In the genomic region with DNA sequence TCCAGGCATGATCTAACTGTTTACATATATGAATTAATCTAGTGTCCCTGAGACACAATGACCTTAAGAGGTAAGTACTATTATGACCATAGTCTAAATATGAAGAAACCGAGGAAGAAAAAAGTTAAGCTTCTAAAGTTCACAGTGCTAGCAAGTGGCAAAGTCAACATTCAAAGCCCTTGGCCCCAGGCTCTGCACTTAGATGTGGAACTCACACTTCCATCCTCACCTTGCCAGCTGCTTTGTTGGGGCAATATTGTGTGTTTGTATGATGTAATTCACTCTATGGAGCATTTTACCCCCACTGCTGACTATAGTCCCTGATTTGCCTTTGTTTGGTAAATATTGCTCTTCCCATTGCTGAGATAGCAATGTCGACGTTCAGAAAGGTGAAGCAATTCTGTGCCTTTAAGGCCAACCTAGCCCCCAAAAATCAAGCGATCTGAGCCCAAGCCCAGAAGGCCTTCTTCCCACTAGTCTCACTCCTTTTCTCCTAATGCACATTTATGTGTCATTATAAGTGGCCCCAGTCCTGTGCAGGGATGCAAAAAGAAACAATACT, we compare ENCODE assay signal across 24 cellular contexts.
DNase-seq lines count a peak whose midpoint lies in the region; ATAC-seq, FAIRE-seq and TF ChIP-seq lines count a peak whose summit lies in the region.
"Had no signal": no experiment of that assay in that cellular context is flagged by ENCODE, and none has a peak within 500 bp of the region (broad histone marks: within the 10 kb centered on the region; RNA-seq: fewer than 3 reads in every experiment).

No MANE protein-coding gene starts in this region.

- DNase-seq in DMS53 (lab: John Stamatoyannopoulos, UW) (peak; percentile 55), DMS53 treated with DMSO at 0.1 percent for 48 hours (lab: John Stamatoyannopoulos, UW; ENCODE audit: unreplicated experiment) (no peak), HepG2 (ENCODE audit: low spot score) (peak; percentile 16), uterus (peak; percentile 0 to 3), T-helper 17 cell (no peak)
- no peak for DNase-seq in activated CD4-positive, alpha-beta T cell treated with anti-CD3 and anti-CD28 coated beads, Interleukin-2, amount 10 ng/mL, durations not matched to agents 24 days and 14 days
- DNase-seq in activated CD4-positive, alpha-beta T cell treated with anti-CD3 and anti-CD28 coated beads, Interleukin-2, amount 50 U/mL, for 1 hour: no peak
- DNase-seq in CD4-positive, alpha-beta memory T cell: no peak
- DNase-seq: CD4-positive, CD25-positive, alpha-beta regulatory T cell; CD8-positive, alpha-beta memory T cell; DMS 273 treated with DMSO at 0.1 percent for 48 hours; DND-41; H9 had no signal

- no peak for TF ChIP-seq RAD21 in HepG2 (CRISPR knock-in tag; IDR thresholded peaks at IDR 0.05)

- peak; percentile 34; the same call in 1 of the 3 replicates for ATAC-seq in HepG2
- ATAC-seq in T-helper 17 cell: no peak
- ATAC-seq: GM23338, HCT116 had no signal

- H3K79me2 ChIP-seq in HepG2 (ENCODE audit: insufficient read depth, low read length): no peaks in the 10 kb centered on the region

- peaks cover 14% of the 10 kb centered on the region for H3K4me1 Mint-ChIP-seq in activated CD4-positive, alpha-beta T cell treated with anti-CD3 and anti-CD28 coated beads, Interleukin-2, amount 10 ng/mL, durations not matched to agents 24 days and 14 days
- H3K4me1 Mint-ChIP-seq in CD4-positive, alpha-beta memory T cell: peaks cover 0 to 5% (median under 1%) of the 10 kb centered on the region in 4 donors
- peaks cover 9% of the 10 kb centered on the region for H3K4me1 Mint-ChIP-seq in T-helper 17 cell
- H3K4me1 Mint-ChIP-seq: CD8-positive, alpha-beta memory T cell had no signal

- no peak for TF ChIP-seq CTCF in HepG2 (CRISPR knock-in tag; IDR thresholded peaks at IDR 0.05)
- TF ChIP-seq CTCF in uterus (IDR thresholded peaks at IDR 0.05): no peak

- no peak overlapping the region for H3K4me3 Mint-ChIP-seq in activated CD4-positive, alpha-beta T cell treated with anti-CD3 and anti-CD28 coated beads, Interleukin-2, amount 10 ng/mL, durations not matched to agents 24 days and 14 days
- H3K4me3 Mint-ChIP-seq in CD4-positive, alpha-beta memory T cell: no peak overlapping the region
- no peak overlapping the region for H3K4me3 Mint-ChIP-seq in T-helper 17 cell
- H3K4me3 Mint-ChIP-seq: B cell; CD4-positive, CD25-positive, alpha-beta regulatory T cell; CD8-positive, alpha-beta memory T cell; GM23338; H9 had no signal

- no peak overlapping the region for H2AFZ ChIP-seq in HepG2 (ENCODE audit: low read length)
- H2AFZ ChIP-seq: GM23338 had no signal

- no TSS peak for BruUV-seq in HepG2 (replicated peaks; lab: Mats Ljungman, UMichigan)

- H3K27ac ChIP-seq in HepG2 (ENCODE audit: extremely low read length, insufficient read depth, low read length) (no peak overlapping the region), uterus (no peak overlapping the region)
- no peak overlapping the region for H3K27ac ChIP-seq in CD4-positive, alpha-beta memory T cell (ENCODE audit: low read depth, low read length)
- H3K27ac ChIP-seq: 22Rv1, BLaER1, C4-2B had no signal

- POLR2A ChIA-PET in HepG2 (lab: Yijun Ruan, JAX): no interaction called here
- POLR2A ChIA-PET in CD4-positive, alpha-beta memory T cell (lab: Charles Lee; ENCODE audit: partially characterized antibody): no interaction called here

- H3K4me1 ChIP-seq in HepG2 (ENCODE audit: insufficient read depth, low read length) (peaks cover 76% of the 10 kb centered on the region), uterus (peaks cover 0 to 12% of the 10 kb centered on the region in 2 donors)
- H3K4me1 ChIP-seq in CD4-positive, alpha-beta memory T cell (ENCODE audit: insufficient read depth, low read length): no peaks in the 10 kb centered on the region

- no peaks in the 10 kb centered on the region for H3K36me3 ChIP-seq in HepG2 (replicated peaks in 1 of 2; ENCODE audit: control insufficient read depth in 1 of 2, insufficient read depth in 2 of 2, low read length in 2 of 2)
- no peaks in the 10 kb centered on the region for H3K36me3 ChIP-seq in uterus
- no peaks in the 10 kb centered on the region for H3K36me3 ChIP-seq in CD4-positive, alpha-beta memory T cell (ENCODE audit: insufficient read depth, low read length)
- H3K36me3 ChIP-seq: BLaER1 had no signal

- no peak overlapping the region for H3K4me3 ChIP-seq in HepG2 (replicated peaks in 1 of 3; ENCODE audit: insufficient read depth in 1 of 3, low read depth in 2 of 3, low read length in 3 of 3)
- no peak overlapping the region for H3K4me3 ChIP-seq in uterus
- H3K4me3 ChIP-seq in CD4-positive, alpha-beta memory T cell (ENCODE audit: low read length in 2 of 2): no peak overlapping the region
- H3K4me3 ChIP-seq: BLaER1, GM23338 had no signal

- H3K4me2 ChIP-seq in HepG2 (ENCODE audit: low read depth, low read length): peak overlapping the region; percentile 15; the same call in 1 of the 2 replicates
- H3K4me2 ChIP-seq: BLaER1, GM23338 had no signal

- no peaks in the 10 kb centered on the region for H3K27me3 Mint-ChIP-seq in activated CD4-positive, alpha-beta T cell treated with anti-CD3 and anti-CD28 coated beads, Interleukin-2, amount 10 ng/mL, durations not matched to agents 24 days and 14 days
- no peaks in the 10 kb centered on the region for H3K27me3 Mint-ChIP-seq in CD4-positive, alpha-beta memory T cell
- peaks cover 6% of the 10 kb centered on the region for H3K27me3 Mint-ChIP-seq in T-helper 17 cell
- H3K27me3 Mint-ChIP-seq: CD4-positive, CD25-positive, alpha-beta regulatory T cell had no signal

- no peak overlapping the region for H3K9ac ChIP-seq in HepG2 (ENCODE audit: insufficient read depth, low read depth, low read length)
- H3K9ac ChIP-seq: BLaER1 had no signal

- TF ChIP-seq POLR2A in HepG2 (IDR thresholded peaks at IDR 0.05; ENCODE audit: insufficient read depth in 1 of 2, low read depth in 2 of 2, low read length in 2 of 2) (no peak), uterus (IDR thresholded peaks at IDR 0.05) (no peak)

- H3K36me3 Mint-ChIP-seq in activated CD4-positive, alpha-beta T cell treated with anti-CD3 and anti-CD28 coated beads, Interleukin-2, amount 10 ng/mL, durations not matched to agents 24 days and 14 days (ENCODE audit: low read depth): no peaks in the 10 kb centered on the region
- H3K36me3 Mint-ChIP-seq in CD4-positive, alpha-beta memory T cell: no peaks in the 10 kb centered on the region
- peaks cover 3% of the 10 kb centered on the region for H3K36me3 Mint-ChIP-seq in T-helper 17 cell (ENCODE audit: low read depth)
- H3K36me3 Mint-ChIP-seq: CD4-positive, CD25-positive, alpha-beta regulatory T cell; CD8-positive, alpha-beta memory T cell had no signal

- H3K27me3 ChIP-seq in HepG2 (ENCODE audit: control insufficient read depth in 1 of 2, insufficient read depth in 2 of 2, low read length in 2 of 2): no peaks in the 10 kb centered on the region
- H3K27me3 ChIP-seq in uterus: no peaks in the 10 kb centered on the region
- no peaks in the 10 kb centered on the region for H3K27me3 ChIP-seq in CD4-positive, alpha-beta memory T cell (ENCODE audit: insufficient read depth, low read length)
- H3K27me3 ChIP-seq: BLaER1 had no signal

- CTCF ChIA-PET in HepG2 (lab: Yijun Ruan, JAX; ENCODE audit: low intra/inter-chr PET ratio, low total read pairs): no interaction called here
- CTCF ChIA-PET in CD4-positive, alpha-beta memory T cell (lab: Charles Lee; ENCODE audit: partially characterized antibody): interaction anchor here (1.1 kb wide), 1 partner anchor 11 kb away, joined by 3 read pairs; no protein-coding TSS in a partner anchor

- no peaks in the 10 kb centered on the region for H4K20me1 ChIP-seq in HepG2 (ENCODE audit: insufficient read depth, low read length)
- H4K20me1 ChIP-seq: BLaER1 had no signal

- H3K9me3 Mint-ChIP-seq in activated CD4-positive, alpha-beta T cell treated with anti-CD3 and anti-CD28 coated beads, Interleukin-2, amount 10 ng/mL, durations not matched to agents 24 days and 14 days: no peaks in the 10 kb centered on the region
- H3K9me3 Mint-ChIP-seq in CD4-positive, alpha-beta memory T cell: no peaks in the 10 kb centered on the region
- H3K9me3 Mint-ChIP-seq: CD4-positive, CD25-positive, alpha-beta regulatory T cell; CD8-positive, alpha-beta memory T cell; GM23338; H9 had no signal

- WGBS in HepG2 (ENCODE audit: low lambda C conversion rate): 4% methylated on average over 4 of the region's 4 CpGs

- no peak for TF ChIP-seq EP300 in HepG2 (IDR thresholded peaks at IDR 0.05; ENCODE audit: low read depth in 2 of 2, low read length in 2 of 2)
- TF ChIP-seq EP300 in HepG2 (CRISPR knock-in tag; IDR thresholded peaks at IDR 0.05; ENCODE audit: borderline replicate concordance): no peak

- H3K9me3 ChIP-seq in HepG2 (ENCODE audit: low read length): no peaks in the 10 kb centered on the region
- H3K9me3 ChIP-seq in uterus: no peaks in the 10 kb centered on the region
- no peaks in the 10 kb centered on the region for H3K9me3 ChIP-seq in CD4-positive, alpha-beta memory T cell (ENCODE audit: control insufficient read depth in 1 of 2, low read length in 2 of 2)
- no peaks in the 10 kb centered on the region for H3K9me3 ChIP-seq in T-helper 17 cell (ENCODE audit: control insufficient read depth, low read length, poor library complexity, severe bottlenecking)
- H3K9me3 ChIP-seq: BLaER1 had no signal

- no peak for FAIRE-seq in HepG2 (lab: Jason Lieb, UNC)
- FAIRE-seq: A204.1, D721Med, G401.6, GM12892, GM19239 had no signal

- intact Hi-C loops in activated CD4-positive, alpha-beta T cell treated with anti-CD3 and anti-CD28 coated beads, Interleukin-2, amount 10 ng/mL, durations not matched to agents 24 days and 14 days (cut with micrococcal nuclease): no loop called here
- intact Hi-C loops in HepG2 (cut with micrococcal nuclease; ENCODE audit: unreplicated experiment) (loop anchor here (10.0 kb wide), 1 partner anchor 276 kb away; no protein-coding TSS in a partner anchor), uterus (cut with DNase I; ENCODE audit: low total_unique reads) (no loop called here)
- intact Hi-C loops in CD4-positive, alpha-beta memory T cell (cut with micrococcal nuclease): no loop called here

- H3K27ac Mint-ChIP-seq in activated CD4-positive, alpha-beta T cell treated with anti-CD3 and anti-CD28 coated beads, Interleukin-2, amount 10 ng/mL, durations not matched to agents 24 days and 14 days: peak overlapping the region; percentile 47
- H3K27ac Mint-ChIP-seq in CD4-positive, alpha-beta memory T cell: no peak overlapping the region
- no peak overlapping the region for H3K27ac Mint-ChIP-seq in T-helper 17 cell
- H3K27ac Mint-ChIP-seq: B cell; CD8-positive, alpha-beta memory T cell; GM23338; H9 had no signal

- in situ Hi-C loops in HepG2 (cut with HindIII; ENCODE audit: extremely low pct_ligation_motif_present, low pct_unique_long_range_greater_than_20kb): no loop called here

TF ChIP-seq in HepG2, 621 proteins besides CTCF, POLR2A, EP300 and RAD21 (continues in another document):
- TF ChIP-seq CEBPB (IDR thresholded peaks at IDR 0.05; ENCODE audit: borderline replicate concordance, low read depth, low read length): 0 out of 2 replicates have a peak, but pooled peaks have one; percentile 5
- no peak for TF ChIP-seq ZNF121 (CRISPR knock-in tag; IDR thresholded peaks at IDR 0.05)
- TF ChIP-seq TOE1 (CRISPR knock-in tag; IDR thresholded peaks at IDR 0.05): no peak
- no peak for TF ChIP-seq ZSCAN30 (CRISPR knock-in tag; IDR thresholded peaks at IDR 0.05)

Comparison
In these comparisons a context has a peak if more than half of its experiments do, and no peak if none do; other contexts are left out.
1. DNase-seq: peak in DMS53 (single experiment), HepG2 (single experiment) and uterus (2 of 2); none in DMS53 treated with DMSO at 0.1 percent for 48 hours (single experiment), activated CD4-positive, alpha-beta T cell treated with anti-CD3 and anti-CD28 coated beads, Interleukin-2, amount 10 ng/mL, durations not matched to agents 24 days and 14 days (single experiment), activated CD4-positive, alpha-beta T cell treated with anti-CD3 and anti-CD28 coated beads, Interleukin-2, amount 50 U/mL, for 1 hour (single experiment), CD4-positive, alpha-beta memory T cell (0 of 5) and T-helper 17 cell (0 of 3).